In the genomic region with DNA sequence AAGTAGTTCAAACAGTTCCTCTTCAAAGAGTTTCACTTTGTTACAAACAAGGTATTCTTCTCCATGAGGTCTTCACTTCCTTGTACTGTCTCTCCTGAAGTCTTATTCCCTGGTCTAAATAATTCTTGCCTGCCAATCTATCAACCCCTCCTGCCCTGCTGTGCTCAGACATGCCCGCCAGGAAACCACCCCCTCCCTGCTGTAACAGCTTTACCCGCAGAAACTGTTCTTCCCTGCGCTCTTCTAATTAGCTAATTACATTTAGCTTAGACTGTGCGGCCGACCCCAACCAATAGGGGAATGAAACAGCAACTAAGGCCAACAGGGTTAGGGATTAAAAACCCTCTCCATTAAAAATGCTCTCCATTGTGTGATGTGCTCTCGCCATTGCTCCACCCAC, we compare ENCODE assay signal across 11 cellular contexts. TPM values are rescaled to one million over a fixed set of nuclear protein-coding genes. Genes with fewer than 3 reads are reported as not detected.
DNase-seq lines count a peak whose midpoint lies in the region; ATAC-seq and TF ChIP-seq lines count a peak whose summit lies in the region.
"Had no signal": no experiment of that assay in that cellular context is flagged by ENCODE, and none has a peak within 500 bp of the region (broad histone marks: within the 10 kb centered on the region; RNA-seq: fewer than 3 reads in every experiment).

No MANE protein-coding gene starts in this region.

- no peak for TF ChIP-seq CTCF in HEK293 (tag by site-specific recombination; IDR thresholded peaks at IDR 0.05)
- no peak for TF ChIP-seq CTCF in PC-9 (conservative IDR thresholded peaks at IDR 0.05)
- no peak for TF ChIP-seq CTCF in foreskin keratinocyte (conservative IDR thresholded peaks at IDR 0.05)
- TF ChIP-seq CTCF in psoas muscle (IDR thresholded peaks at IDR 0.05), result no peak
- TF ChIP-seq CTCF in testis (IDR thresholded peaks at IDR 0.05), result no peak

- no peaks in the 10 kb centered on the region for H3F3A ChIP-seq in PC-9 (ENCODE audit: insufficient read depth, low read depth)

- no peaks in the 10 kb centered on the region for H3K36me3 ChIP-seq in HEK293 (ENCODE audit: control insufficient read depth in 2 of 2, insufficient read depth in 1 of 2, low read length in 2 of 2)
- H3K36me3 ChIP-seq in PC-9 (ENCODE audit: low read depth), result no peaks in the 10 kb centered on the region
- H3K36me3 ChIP-seq in psoas muscle (ENCODE audit: insufficient read depth in 1 of 2, low read depth in 1 of 2), result no peaks in the 10 kb centered on the region
- H3K36me3 ChIP-seq in testis (ENCODE audit: low read depth, missing control alignments), result no peaks in the 10 kb centered on the region
- H3K36me3 ChIP-seq: MG63 had no signal

- POLR2A ChIA-PET in HEK293 (lab: Yijun Ruan, JAX) (no interaction called here), PC-9 (lab: Charles Lee; ENCODE audit: unreplicated experiment) (interaction anchor here (0.7 kb wide), 1 partner anchor 20 kb away, joined by 5 read pairs; no protein-coding TSS in a partner anchor)

- no peaks in the 10 kb centered on the region for H4K20me1 ChIP-seq in PC-9 (ENCODE audit: insufficient read depth)

- peak; percentile 24 for ATAC-seq in foreskin keratinocyte
- ATAC-seq in psoas muscle, result no peak
- no peak for ATAC-seq in HG02973 (IDR thresholded peaks at IDR 0.05; ENCODE audit: unreplicated experiment)
- ATAC-seq in GM19023 (IDR thresholded peaks at IDR 0.05; ENCODE audit: unreplicated experiment), result no peak
- ATAC-seq: activated CD4-positive, CD25-positive, alpha-beta regulatory T cell treated with anti-CD3 and anti-CD28 coated beads, Interleukin-2, amount 50 U/mL, for 24 hours had no signal

- no peak for TF ChIP-seq POLR2A in testis (IDR thresholded peaks at IDR 0.05)

- intact Hi-C loops in PC-9 (cut with micrococcal nuclease; ENCODE audit: unreplicated experiment), result no loop called here
- intact Hi-C loops in psoas muscle (cut with DNase I), result no loop called here
- intact Hi-C loops in testis (cut with DNase I; ENCODE audit: low total_unique reads), result no loop called here

- 37 to 43% (median 40%) methylated on average over 6 of the region's 6 CpGs for WGBS in psoas muscle, 3 donors
- 23 to 51% methylated on average over 6 of the region's 6 CpGs for WGBS in testis, 2 donors

- BruUV-seq in PC-9 (replicated peaks; lab: Mats Ljungman, UMichigan), result no TSS peak

- H3K27ac ChIP-seq in HEK293 (ENCODE audit: extremely low read depth, low read depth, low read length) (no peak overlapping the region), PC-9 (no peak overlapping the region), foreskin keratinocyte (no peak overlapping the region), psoas muscle (no peak overlapping the region), testis (no peak overlapping the region)

- H2AFZ ChIP-seq in PC-9, result peak overlapping the region; percentile 20; the same call in 1 of the 2 replicates

- no peak overlapping the region for H3K4me2 ChIP-seq in PC-9

- H3K9me3 ChIP-seq in HEK293 (ENCODE audit: control insufficient read depth, insufficient read depth, low read depth, low read length) (no peaks in the 10 kb centered on the region), PC-9 (ENCODE audit: insufficient read depth, low read depth) (0 out of 2 replicates have a peak, but pooled peaks cover 5% of the 10 kb centered on the region), psoas muscle (peaks cover 4% of the 10 kb centered on the region), testis (no peaks in the 10 kb centered on the region)

- DNase-seq in AML-193 (lab: John Stamatoyannopoulos, UW), result peak; percentile 11 to 48
- DNase-seq in PC-9, result no peak
- peak in 1 of 2 donors; percentile 52 for DNase-seq in foreskin keratinocyte
- DNase-seq in psoas muscle, result no peak
- no peak for DNase-seq in testis
- DNase-seq: MG63; stimulated activated CD4-positive, alpha-beta T cell treated with anti-CD3 and anti-CD28 coated beads, Interleukin-15, amount 100 ng/mL, for 24 hours had no signal

- H3K4me3 ChIP-seq in HEK293 (ENCODE audit: low read depth, low read length), result no peak overlapping the region
- no peak overlapping the region for H3K4me3 ChIP-seq in PC-9
- no peak overlapping the region for H3K4me3 ChIP-seq in psoas muscle
- no peak overlapping the region for H3K4me3 ChIP-seq in testis
- H3K4me3 ChIP-seq: MG63 had no signal

- CTCF ChIA-PET in HEK293 (lab: Yijun Ruan, JAX), result no interaction called here
- CTCF ChIA-PET in PC-9 (lab: Charles Lee), result no interaction called here

- H3K9me2 ChIP-seq in PC-9 (ENCODE audit: insufficient read depth), result no peaks in the 10 kb centered on the region

- H3K79me2 ChIP-seq in PC-9 (ENCODE audit: low read depth), result no peaks in the 10 kb centered on the region

- H3K4me1 ChIP-seq in HEK293 (ENCODE audit: control insufficient read depth, insufficient read depth, low read length) (no peaks in the 10 kb centered on the region), PC-9 (replicated peaks; ENCODE audit: insufficient read depth) (no peaks in the 10 kb centered on the region), foreskin keratinocyte (peaks cover 6% of the 10 kb centered on the region), psoas muscle (no peaks in the 10 kb centered on the region), testis (no peaks in the 10 kb centered on the region)

- peaks cover 44% of the 10 kb centered on the region for H3K27me3 ChIP-seq in PC-9 (ENCODE audit: insufficient read depth, low read depth)
- no peaks in the 10 kb centered on the region for H3K27me3 ChIP-seq in foreskin keratinocyte
- no peaks in the 10 kb centered on the region for H3K27me3 ChIP-seq in psoas muscle (ENCODE audit: insufficient read depth in 3 of 3, low read length in 2 of 3)
- H3K27me3 ChIP-seq in testis, result no peaks in the 10 kb centered on the region

TF ChIP-seq in HEK293, 187 proteins besides CTCF, POLR2A, EP300 and RAD21:
- TF ChIP-seq ZNF776 (tag by site-specific recombination; IDR thresholded peaks at IDR 0.05; ENCODE audit: borderline replicate concordance), result no peak
- TF ChIP-seq PRDM4 (tag by site-specific recombination; IDR thresholded peaks at IDR 0.05), result 0 out of 2 replicates have a peak, but pooled peaks have one; percentile 34
- TF ChIP-seq ZNF341 (tag by site-specific recombination; IDR thresholded peaks at IDR 0.05; ENCODE audit: low read depth), result peak; percentile 48
TF ChIP-seq in HEK293: peak in this region for 2.

RNA-seq across cellular contexts. Expression of gene ZNF846, which starts 46.7 kb away (rescaled TPM):
- 8.3 and 9.6 TPM in 2 replicates for total RNA-seq in PC-9 (2021)
- 4.0 and 5.4 TPM in 2 replicates for total RNA-seq in foreskin keratinocyte
- polyA plus RNA-seq in foreskin keratinocyte, result 2.1 and 2.2 TPM in 2 replicates
- 1 to 10 TPM; 2.1 to 6.8 (median 4.2) TPM for total RNA-seq in psoas muscle
- polyA plus RNA-seq in psoas muscle, result 1 to 10 TPM; 1.7 to 6.5 (median 2.5) TPM
- total RNA-seq in testis, result 10 to 100 TPM; 48.1 to 50.5 TPM
- 63.3 TPM for polyA plus RNA-seq in testis (ENCODE audit: insufficient read depth, low read depth, low replicate concordance)

RNA-seq across cellular contexts. Expression of gene ZNF562, which starts 47.0 kb away (rescaled TPM):
- total RNA-seq in PC-9 (2021) (24.9 and 26.0 TPM in 2 replicates), foreskin keratinocyte (27.8 and 29.8 TPM in 2 replicates), psoas muscle (10 to 100 TPM in 2 of 4 donors, 1 to 10 TPM in 2; 5.1 to 17.6 (median 10.2) TPM), testis (10 to 100 TPM; 16.9 to 17.4 TPM)
- polyA plus RNA-seq in foreskin keratinocyte (3.6 and 3.8 TPM in 2 replicates), psoas muscle (1 to 10 TPM; 1.5 to 8.6 (median 5.0) TPM), testis (ENCODE audit: insufficient read depth, low read depth, low replicate concordance) (7.4 TPM)

Comparison
In these comparisons a context has a peak if more than half of its experiments do, and no peak if none do; other contexts are left out.
1. DNase-seq: peak in AML-193 (2 of 2); none in PC-9 (0 of 2), psoas muscle (0 of 2) and testis (single experiment).